Comparison of ENCODE assay signal across 19 cellular contexts in genomic region chr1:88488277-88488676, GRCh38.
DNase-seq lines count a peak whose midpoint lies in the region; ATAC-seq, FAIRE-seq and TF ChIP-seq lines count a peak whose summit lies in the region.
"Had no signal": no experiment of that assay in that cellular context is flagged by ENCODE, and none has a peak within 500 bp of the region (broad histone marks: within the 10 kb centered on the region; RNA-seq: fewer than 3 reads in every experiment).

No MANE protein-coding gene starts in this region.

- DNase-seq in GM23248: peak; percentile 13
- peak; percentile 13 for DNase-seq in LNCaP clone FGC (ENCODE audit: low read depth)
- DNase-seq in T1000 (lab: John Stamatoyannopoulos, UW): peak; percentile 40
- DNase-seq in small intestine: peak; percentile 23
- DNase-seq in activated naive CD4-positive, alpha-beta T cell (lab: John Stamatoyannopoulos, UW): no peak
- DNase-seq in NCI-H187 treated with DMSO at 0.1 percent for 48 hours (lab: John Stamatoyannopoulos, UW): no peak
- DNase-seq: AML-193, COR-L47, DMS153, Karpas-422, NCI-H1417 treated with DMSO at 0.1 percent for 48 hours, NCI-H2029, NCI-H748 treated with DMSO at 0.1 percent for 48 hours, OCI-M1, Right ventricle myocardium superior, SK-N-SH, T-helper 1 cell had no signal

- no peak for ATAC-seq in HG02973 (IDR thresholded peaks at IDR 0.05; ENCODE audit: unreplicated experiment)
- ATAC-seq: GM23338 had no signal

- H4K20me1 ChIP-seq in GM23248 (ENCODE audit: insufficient read depth): no peaks in the 10 kb centered on the region

- H3F3A ChIP-seq in GM23248 (ENCODE audit: insufficient read depth): no peaks in the 10 kb centered on the region

- H3K27me3 ChIP-seq in GM23248 (replicated peaks; ENCODE audit: insufficient read depth) (no peaks in the 10 kb centered on the region), small intestine (ENCODE audit: control insufficient read depth in 2 of 2, insufficient read depth in 2 of 2, low read length in 2 of 2) (no peaks in the 10 kb centered on the region)

- no peaks in the 10 kb centered on the region for H3K79me2 ChIP-seq in GM23248 (ENCODE audit: insufficient read depth)

- 38 to 43% methylated on average over 5 of the region's 5 CpGs for WGBS in GM23248 (ENCODE audit: low coverage in 1 of 2, low lambda C conversion rate in 2 of 2, missing lambda C conversion rate in 2 of 2), 2 experiments
- WGBS in small intestine, 3 donors: 54 to 71% (median 57%) methylated on average over 5 of the region's 5 CpGs

- no peak for FAIRE-seq in small intestine (lab: Jason Lieb, UNC)

- no peak overlapping the region for H3K4me2 ChIP-seq in GM23248 (ENCODE audit: unreplicated experiment)
- H3K4me2 ChIP-seq: GM23338, SK-N-SH had no signal

- no peaks in the 10 kb centered on the region for H3K9me3 ChIP-seq in GM23248 (ENCODE audit: low read depth)
- no peaks in the 10 kb centered on the region for H3K9me3 ChIP-seq in small intestine (ENCODE audit: control insufficient read depth, low read depth)
- H3K9me3 ChIP-seq: SK-N-SH had no signal

- H2AFZ ChIP-seq in GM23248: no peak overlapping the region
- H2AFZ ChIP-seq: GM23338 had no signal

- H3K27ac ChIP-seq in GM23248 (no peak overlapping the region), small intestine (ENCODE audit: low read depth in 1 of 2, low read length in 1 of 2) (no peak overlapping the region)

- H3K9ac ChIP-seq in GM23248: no peak overlapping the region
- H3K9ac ChIP-seq: SK-N-SH had no signal

- no peak overlapping the region for H3K4me3 ChIP-seq in GM23248
- H3K4me3 ChIP-seq in LNCaP clone FGC (ENCODE audit: low read depth, low read length): no peak overlapping the region
- no peak overlapping the region for H3K4me3 ChIP-seq in small intestine (ENCODE audit: low read depth in 1 of 2, low read length in 2 of 2)
- H3K4me3 ChIP-seq: GM23338 had no signal

- H3K4me1 ChIP-seq in GM23248 (ENCODE audit: insufficient read depth) (no peaks in the 10 kb centered on the region), small intestine (ENCODE audit: control insufficient read depth in 2 of 2, insufficient read depth in 1 of 2, low read depth in 1 of 2, low read length in 1 of 2) (peaks cover 0 to under 1% of the 10 kb centered on the region in 2 donors)

- H3K36me3 ChIP-seq in GM23248 (ENCODE audit: low read depth) (no peaks in the 10 kb centered on the region), small intestine (ENCODE audit: control insufficient read depth in 2 of 2, insufficient read depth in 2 of 2, low read length in 2 of 2) (no peaks in the 10 kb centered on the region)

- no peak for TF ChIP-seq CTCF in LNCaP clone FGC (IDR thresholded peaks at IDR 0.05; ENCODE audit: control insufficient read depth, extremely low read depth, insufficient read depth)

- no peaks in the 10 kb centered on the region for H3K9me2 ChIP-seq in GM23248 (ENCODE audit: insufficient read depth)
- H3K9me2 ChIP-seq: SK-N-SH had no signal

- in situ Hi-C loops in GM23248 (cut with MboI): no loop called here

Comparison
In these comparisons a context has a peak if more than half of its experiments do, and no peak if none do; other contexts are left out.
1. DNase-seq: peak in GM23248 (single experiment), LNCaP clone FGC (single experiment), T1000 (single experiment) and small intestine (single experiment); none in activated naive CD4-positive, alpha-beta T cell (0 of 4) and NCI-H187 treated with DMSO at 0.1 percent for 48 hours (single experiment).